ENCODE assay signal across 9 cellular contexts in the genomic region with DNA sequence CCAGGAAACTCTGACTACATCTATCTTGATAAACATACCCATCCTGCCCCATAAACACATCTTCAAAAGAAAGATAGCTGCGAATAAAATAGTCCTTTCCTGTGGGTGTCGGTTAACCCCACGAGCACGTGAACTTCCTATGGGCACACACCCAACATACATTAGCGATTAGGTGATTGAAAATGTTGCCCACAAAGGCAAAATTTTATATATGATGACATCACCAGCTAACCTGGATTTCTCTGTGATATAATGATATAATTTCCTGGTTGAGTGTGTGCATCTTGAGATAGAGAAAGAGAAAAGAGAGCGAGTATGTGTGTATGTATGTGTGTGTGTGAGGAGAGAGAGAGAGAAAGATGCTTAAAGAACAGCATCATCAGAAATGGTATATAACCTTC.
DNase-seq lines count a peak whose midpoint lies in the region; ATAC-seq, FAIRE-seq and TF ChIP-seq lines count a peak whose summit lies in the region.
"Had no signal": no experiment of that assay in that cellular context is flagged by ENCODE, and none has a peak within 500 bp of the region (broad histone marks: within the 10 kb centered on the region; RNA-seq: fewer than 3 reads in every experiment).

No MANE protein-coding gene starts in this region.

- peaks cover 5% of the 10 kb centered on the region for H3K36me3 Mint-ChIP-seq in astrocyte (ENCODE audit: low read depth, unreplicated experiment)

- no peak overlapping the region for H3K27ac Mint-ChIP-seq in astrocyte (ENCODE audit: unreplicated experiment)

- no peaks in the 10 kb centered on the region for H3K9me3 Mint-ChIP-seq in astrocyte (ENCODE audit: unreplicated experiment)

- H4K20me1 ChIP-seq in astrocyte (ENCODE audit: insufficient read depth, low read length), result peaks cover 41% of the 10 kb centered on the region

- H3K9me3 ChIP-seq in astrocyte (ENCODE audit: insufficient read depth, low read depth, low read length) (no peaks in the 10 kb centered on the region), mucosa of stomach (ENCODE audit: control insufficient read depth, low read length) (no peaks in the 10 kb centered on the region)

- H3K4me1 ChIP-seq in astrocyte (ENCODE audit: insufficient read depth, low read length), result peaks cover 10% of the 10 kb centered on the region
- H3K4me1 ChIP-seq in mucosa of stomach (ENCODE audit: control insufficient read depth, insufficient read depth, low read length), result peaks cover 5% of the 10 kb centered on the region

- peak overlapping the region; percentile 96 for H3K27ac ChIP-seq in astrocyte (ENCODE audit: low read depth, low read length)

- no peak for TF ChIP-seq CTCF in astrocyte (IDR thresholded peaks at IDR 0.05; ENCODE audit: insufficient read depth, low read depth, low read length)

- in situ Hi-C loops in SK-MEL-5 (cut with HindIII; ENCODE audit: low pct_unique_long_range_greater_than_20kb, low sequenced_read_pairs), result no loop called here

- H3K27me3 ChIP-seq in astrocyte (ENCODE audit: insufficient read depth, low read length) (no peaks in the 10 kb centered on the region), mucosa of stomach (ENCODE audit: control insufficient read depth, insufficient read depth, low read length) (no peaks in the 10 kb centered on the region)

- ATAC-seq in HG03354 (IDR thresholded peaks at IDR 0.05; ENCODE audit: poor library complexity, severe bottlenecking, unreplicated experiment), result peak; percentile 27
- no peak for ATAC-seq in GM18858 (IDR thresholded peaks at IDR 0.05; ENCODE audit: unreplicated experiment)

- peaks cover 75% of the 10 kb centered on the region for H3K79me2 ChIP-seq in astrocyte (ENCODE audit: insufficient read depth, low read length)

- H3K36me3 ChIP-seq in astrocyte (ENCODE audit: insufficient read depth, low read length) (no peaks in the 10 kb centered on the region), mucosa of stomach (ENCODE audit: control insufficient read depth, insufficient read depth, low read length) (no peaks in the 10 kb centered on the region)

- H3K4me3 ChIP-seq in astrocyte (ENCODE audit: insufficient read depth, low read depth, low read length) (peak overlapping the region; percentile 98), mucosa of stomach (ENCODE audit: low read length) (peak overlapping the region; percentile 31)

- peak; percentile 23 for FAIRE-seq in astrocyte (lab: Jason Lieb, UNC)
- FAIRE-seq: G401.6 had no signal

- peaks cover 11% of the 10 kb centered on the region for H3K4me1 Mint-ChIP-seq in astrocyte (ENCODE audit: low read depth, unreplicated experiment)

- H3K4me2 ChIP-seq in astrocyte (ENCODE audit: low read length), result peak overlapping the region; percentile 86

- DNase-seq in NCI-H82 (lab: John Stamatoyannopoulos, UW) (peak; percentile 41), NCI-H82 treated with DMSO at 0.1 percent for 48 hours (lab: John Stamatoyannopoulos, UW; ENCODE audit: unreplicated experiment) (no peak), SK-MEL-5 (ENCODE audit: low read depth, low spot score) (peak; percentile 34), astrocyte (ENCODE audit: low read depth) (peak; percentile 59), NCI-H1092 treated with DMSO at 0.1 percent for 48 hours (lab: John Stamatoyannopoulos, UW) (no peak)

- H3K9ac ChIP-seq in astrocyte (ENCODE audit: low read length), result peak overlapping the region; percentile 97
- no peak overlapping the region for H3K9ac ChIP-seq in mucosa of stomach (ENCODE audit: low read length)

- H2AFZ ChIP-seq in astrocyte (ENCODE audit: low read depth, low read length), result no peak overlapping the region

- no peak overlapping the region for H3K4me3 Mint-ChIP-seq in astrocyte (ENCODE audit: unreplicated experiment)

- no peaks in the 10 kb centered on the region for H3K27me3 Mint-ChIP-seq in astrocyte (ENCODE audit: low read depth, unreplicated experiment)

Comparison
In these comparisons a context has a peak if more than half of its experiments do, and no peak if none do; other contexts are left out.
1. DNase-seq: peak in NCI-H82 (single experiment), SK-MEL-5 (single experiment) and astrocyte (single experiment); none in NCI-H82 treated with DMSO at 0.1 percent for 48 hours (single experiment) and NCI-H1092 treated with DMSO at 0.1 percent for 48 hours (single experiment).